In genomic region chr3:111884411-111885018, GRCh38 we compare ENCODE assay signal across 27 cellular contexts. TPM values are rescaled to one million over a fixed set of nuclear protein-coding genes. Genes with fewer than 3 reads are reported as not detected.
A peak's percentile ranks its signal among the peaks of the same experiment; 100 is the strongest.
DNase-seq lines count a peak whose midpoint lies in the region; ATAC-seq and TF ChIP-seq lines count a peak whose summit lies in the region.
"Had no signal": no experiment of that assay in that cellular context is flagged by ENCODE, and none has a peak within 500 bp of the region (broad histone marks: within the 10 kb centered on the region; RNA-seq: fewer than 3 reads in every experiment).

No MANE protein-coding gene starts in this region.

- peak in 1 of 2 experiments; percentile 31; a peak in 1 of 4 replicates for TF ChIP-seq CTCF in GM23338 (conservative IDR thresholded peaks at IDR 0.05; ENCODE audit: low read depth in 2 of 2)
- no peak for TF ChIP-seq CTCF in heart right ventricle (IDR thresholded peaks at IDR 0.05)
- TF ChIP-seq CTCF in osteocyte (IDR thresholded peaks at IDR 0.05): no peak

- no peak overlapping the region for H3K27ac Mint-ChIP-seq in GM23338
- H3K27ac Mint-ChIP-seq in activated T-helper 17 cell treated with anti-CD3 and anti-CD28 coated beads, Interleukin-2, amount 50 U/mL, for 72 hours: peak overlapping the region; percentile 6
- H3K27ac Mint-ChIP-seq in osteocyte (ENCODE audit: unreplicated experiment): peak overlapping the region; percentile 4
- H3K27ac Mint-ChIP-seq: activated naive CD8-positive, alpha-beta T cell treated with anti-CD3 and anti-CD28 coated beads, Interleukin-2, amount 10 ng/mL, durations not matched to agents 7 days and 5 days; B cell; CD8-positive, alpha-beta T cell; neural progenitor cell; T-helper 1 cell treated with Interleukin-12 subunit alpha and Interleukin-12 subunit beta and Interleukin-4 antibody, amounts not matched to agents 30 μg/mL and 1 μg/mL, for 36 hours had no signal

- H2AFZ ChIP-seq in GM23338: no peak overlapping the region
- H2AFZ ChIP-seq: neural progenitor cell had no signal

- 42 to 61% methylated on average over 11 of the region's 11 CpGs for WGBS in heart right ventricle, 2 donors

- no peaks in the 10 kb centered on the region for H3K27me3 Mint-ChIP-seq in GM23338 (ENCODE audit: insufficient read depth, low read depth, poor library complexity)
- H3K27me3 Mint-ChIP-seq in activated T-helper 17 cell treated with anti-CD3 and anti-CD28 coated beads, Interleukin-2, amount 50 U/mL, for 72 hours: no peaks in the 10 kb centered on the region
- H3K27me3 Mint-ChIP-seq in osteocyte (ENCODE audit: unreplicated experiment): no peaks in the 10 kb centered on the region
- H3K27me3 Mint-ChIP-seq: activated naive CD8-positive, alpha-beta T cell treated with anti-CD3 and anti-CD28 coated beads, Interleukin-2, amount 10 ng/mL, durations not matched to agents 7 days and 5 days; B cell had no signal

- peaks cover 9% of the 10 kb centered on the region for H3K4me1 ChIP-seq in GM23338 (ENCODE audit: insufficient read depth)
- H3K4me1 ChIP-seq in heart right ventricle: peaks cover 11 to 95% (median 58%) of the 10 kb centered on the region in 9 donors

- H3K27ac ChIP-seq in GM23338 (ENCODE audit: low read depth) (no peak overlapping the region), heart right ventricle (peak overlapping the region in 8 of 10 donors; percentile 22 to 64 (median 44))
- H3K27ac ChIP-seq: dorsolateral prefrontal cortex, neural progenitor cell, RWPE1, SK-N-MC, stomach had no signal

- H3K9me3 ChIP-seq in heart right ventricle: peaks cover 0 to 13% (median 0%) of the 10 kb centered on the region in 11 donors

- no peak overlapping the region for H3K4me3 ChIP-seq in GM23338
- H3K4me3 ChIP-seq in heart right ventricle: no peak overlapping the region
- H3K4me3 ChIP-seq: dorsolateral prefrontal cortex, MG63, neural progenitor cell, SK-N-MC, stomach, tibial nerve had no signal

- H3K9me3 Mint-ChIP-seq in GM23338: no peaks in the 10 kb centered on the region
- H3K9me3 Mint-ChIP-seq in activated T-helper 17 cell treated with anti-CD3 and anti-CD28 coated beads, Interleukin-2, amount 50 U/mL, for 72 hours: no peaks in the 10 kb centered on the region
- peaks cover 12% of the 10 kb centered on the region for H3K9me3 Mint-ChIP-seq in osteocyte (ENCODE audit: unreplicated experiment)
- H3K9me3 Mint-ChIP-seq: activated naive CD8-positive, alpha-beta T cell treated with anti-CD3 and anti-CD28 coated beads, Interleukin-2, amount 10 ng/mL, durations not matched to agents 7 days and 5 days; T-helper 1 cell treated with Interleukin-12 subunit alpha and Interleukin-12 subunit beta and Interleukin-4 antibody, amounts not matched to agents 30 μg/mL and 1 μg/mL, for 36 hours had no signal

- peak; percentile 26 for DNase-seq in GM23338 (ENCODE audit: low spot score)
- DNase-seq in heart right ventricle: peak; percentile 47
- DNase-seq in osteocyte (ENCODE audit: extremely low spot score, unreplicated experiment): no peak
- no peak for DNase-seq in COR-L47 (lab: John Stamatoyannopoulos, UW)
- DNase-seq in NCI-H2171 (lab: John Stamatoyannopoulos, UW): no peak
- no peak for DNase-seq in DMS 273 treated with DMSO at 0.1 percent for 48 hours (lab: John Stamatoyannopoulos, UW)
- DNase-seq: activated CD4-positive, alpha-beta T cell treated with anti-CD3 and anti-CD28 coated beads for 1 hour; activated effector memory CD4-positive, alpha-beta T cell treated with Interleukin-2 at 50 U/mL for 16 hours; activated naive CD8-positive, alpha-beta T cell treated with anti-CD3 and anti-CD28 coated beads, Interleukin-2, amount 10 ng/mL, durations not matched to agents 7 days and 5 days; activated T-cell treated with anti-CD3 and anti-CD28 coated beads for 4 hours; CD8-positive, alpha-beta T cell; cerebellar nuclear complex; DMS153; dorsolateral prefrontal cortex; islet precursor cell; MG63; NCI-H446; NCI-H774; stomach had no signal

- H3K79me2 ChIP-seq in GM23338 (replicated peaks; ENCODE audit: insufficient read depth): peaks cover 13% of the 10 kb centered on the region

- peaks cover 3% of the 10 kb centered on the region; the same call in 1 of the 2 replicates for H4K20me1 ChIP-seq in GM23338 (replicated peaks; ENCODE audit: insufficient read depth)

- ATAC-seq in GM23338 (peak; percentile 59), heart right ventricle (peak; percentile 49 to 85 (median 80)), HG02678 (IDR thresholded peaks at IDR 0.05; ENCODE audit: unreplicated experiment) (no peak)
- ATAC-seq in activated T-helper 17 cell treated with anti-CD3 and anti-CD28 coated beads, Interleukin-2, amount 50 U/mL, for 72 hours (replicated peaks): no peak
- ATAC-seq: CD8-positive, alpha-beta T cell had no signal

- H3K36me3 ChIP-seq in GM23338 (ENCODE audit: insufficient read depth): no peaks in the 10 kb centered on the region
- peaks cover 0 to 50% (median 10%) of the 10 kb centered on the region in 9 donors for H3K36me3 ChIP-seq in heart right ventricle
- H3K36me3 ChIP-seq: neural progenitor cell had no signal

- H3K4me3 Mint-ChIP-seq in GM23338: no peak overlapping the region
- H3K4me3 Mint-ChIP-seq in activated T-helper 17 cell treated with anti-CD3 and anti-CD28 coated beads, Interleukin-2, amount 50 U/mL, for 72 hours: no peak overlapping the region
- no peak overlapping the region for H3K4me3 Mint-ChIP-seq in osteocyte (ENCODE audit: unreplicated experiment)
- H3K4me3 Mint-ChIP-seq: activated naive CD8-positive, alpha-beta T cell treated with anti-CD3 and anti-CD28 coated beads, Interleukin-2, amount 10 ng/mL, durations not matched to agents 7 days and 5 days; B cell; CD8-positive, alpha-beta T cell; neural progenitor cell; T-helper 1 cell treated with Interleukin-12 subunit alpha and Interleukin-12 subunit beta and Interleukin-4 antibody, amounts not matched to agents 30 μg/mL and 1 μg/mL, for 36 hours had no signal

- peaks cover 8% of the 10 kb centered on the region; the same call in 2 of the 3 replicates for H3K36me3 Mint-ChIP-seq in GM23338 (ENCODE audit: low read depth)
- H3K36me3 Mint-ChIP-seq in activated T-helper 17 cell treated with anti-CD3 and anti-CD28 coated beads, Interleukin-2, amount 50 U/mL, for 72 hours (ENCODE audit: low read depth): no peaks in the 10 kb centered on the region
- H3K36me3 Mint-ChIP-seq in osteocyte (ENCODE audit: unreplicated experiment): peaks cover 64% of the 10 kb centered on the region

- no peaks in the 10 kb centered on the region for H3K9me2 ChIP-seq in GM23338 (ENCODE audit: insufficient read depth)

- H3K4me2 ChIP-seq in GM23338: no peak overlapping the region
- H3K4me2 ChIP-seq: neural progenitor cell had no signal

- intact Hi-C loops in heart right ventricle (cut with DNase I): no loop called here

- H3K27me3 ChIP-seq in GM23338 (ENCODE audit: insufficient read depth) (no peaks in the 10 kb centered on the region), heart right ventricle (no peaks in the 10 kb centered on the region)
- H3K27me3 ChIP-seq: MG63, neural progenitor cell, stomach, tibial nerve had no signal

- no peaks in the 10 kb centered on the region for H3F3A ChIP-seq in GM23338 (replicated peaks; ENCODE audit: low read depth)

- peaks cover 10% of the 10 kb centered on the region for H3K4me1 Mint-ChIP-seq in GM23338
- no peaks in the 10 kb centered on the region for H3K4me1 Mint-ChIP-seq in activated T-helper 17 cell treated with anti-CD3 and anti-CD28 coated beads, Interleukin-2, amount 50 U/mL, for 72 hours
- peaks cover 29% of the 10 kb centered on the region for H3K4me1 Mint-ChIP-seq in osteocyte (ENCODE audit: unreplicated experiment)

TF ChIP-seq in GM23338, 12 proteins besides CTCF, POLR2A, EP300 and RAD21:
- TF ChIP-seq NANOG (IDR thresholded peaks at IDR 0.05; ENCODE audit: borderline replicate concordance) (no peak), POLR2AphosphoS5 (IDR thresholded peaks at IDR 0.05; ENCODE audit: low read depth) (no peak), ZNF331 (CRISPR knock-in tag; IDR thresholded peaks at IDR 0.05; ENCODE audit: low read depth) (no peak)
TF ChIP-seq in GM23338: peak in this region for 0.

RNA-seq across cellular contexts. Expression of gene PHLDB2, which starts 25.4 kb away (rescaled TPM):
- total RNA-seq in GM23338 (2014; rRNA removed; shearing (Covaris generic)): 33.7 and 35.3 TPM in 2 replicates
- polyA plus RNA-seq in GM23338 (2016; fragmentation: Nextera tagmentation; extraction: Ambion mirVana): 17.5 and 19.5 TPM in 2 replicates
- 1 to 10 TPM; 2.9 TPM for total RNA-seq in activated T-helper 17 cell treated with anti-CD3 and anti-CD28 coated beads, Interleukin-2, amount 50 U/mL, for 72 hours
- total RNA-seq in heart right ventricle: 100 to 1,000 TPM in 9 of 10 donors, 10 to 100 TPM in 1; 85.7 to 293 (median 192) TPM
- polyA plus RNA-seq in heart right ventricle: 100 to 1,000 TPM in 1 of 2 donors, 10 to 100 TPM in 1; 33.4 to 151 TPM
- total RNA-seq in osteocyte: 134 and 138 TPM in 2 replicates

Comparison
In these comparisons a context has a peak if more than half of its experiments do, and no peak if none do; other contexts are left out.
1. ATAC-seq: peak in GM23338 (single experiment) and heart right ventricle (8 of 8); none in activated T-helper 17 cell treated with anti-CD3 and anti-CD28 coated beads, Interleukin-2, amount 50 U/mL, for 72 hours (single experiment) and HG02678 (single experiment).
2. DNase-seq: peak in GM23338 (single experiment) and heart right ventricle (2 of 2); none in osteocyte (single experiment), COR-L47 (single experiment), NCI-H2171 (single experiment) and DMS 273 treated with DMSO at 0.1 percent for 48 hours (single experiment).